19 cellular contexts compared by ENCODE assay signal in the genomic region with DNA sequence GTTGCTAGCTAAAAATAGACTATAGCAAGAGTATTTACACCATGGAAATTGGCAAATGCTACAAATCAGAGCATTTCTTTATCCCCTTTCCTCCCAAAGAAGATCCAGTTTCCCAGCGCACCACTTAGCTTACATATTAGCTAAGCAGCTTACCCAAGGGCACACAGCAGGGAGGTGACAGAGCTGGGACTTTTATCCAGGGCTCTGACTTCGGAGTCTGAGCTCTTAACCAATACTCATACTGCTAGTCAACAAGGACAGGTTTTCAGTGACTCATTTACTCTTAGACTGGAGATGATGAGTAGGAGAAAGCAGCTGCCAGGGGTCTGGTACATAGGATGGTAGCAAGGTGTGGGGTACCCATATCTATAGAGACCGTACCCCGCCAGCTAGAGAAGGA.
"Had no signal": no experiment of that assay in that cellular context is flagged by ENCODE, and none has a peak within 500 bp of the region (broad histone marks: within the 10 kb centered on the region; RNA-seq: fewer than 3 reads in every experiment).

No MANE protein-coding gene starts in this region.

- H3K4me3 ChIP-seq: colonic mucosa, esophagus squamous epithelium, gastrocnemius medialis, heart left ventricle, left ventricle myocardium inferior, lower lobe of right lung, mucosa of descending colon had no signal

- H3K27ac ChIP-seq: colonic mucosa, esophagus squamous epithelium, gastrocnemius medialis, heart left ventricle, left ventricle myocardium inferior, lower lobe of right lung had no signal

- H3K27me3 ChIP-seq: colonic mucosa, esophagus squamous epithelium, gastrocnemius medialis, heart left ventricle had no signal

- H3K9me3 ChIP-seq: colonic mucosa, esophagus squamous epithelium, gastrocnemius medialis, heart left ventricle, left ventricle myocardium inferior, lower lobe of right lung, mucosa of descending colon had no signal

- H3K36me3 ChIP-seq: colonic mucosa, esophagus squamous epithelium, gastrocnemius medialis, left ventricle myocardium inferior, lower lobe of right lung had no signal

- DNase-seq: colonic mucosa; cortex of kidney; effector CD8-positive, alpha-beta T cell; effector memory CD8-positive, alpha-beta T cell; endodermal cell; esophagus squamous epithelium; foreskin fibroblast; foreskin melanocyte; gastrocnemius medialis; heart left ventricle; hippocampal formation; left colon; left ventricle myocardium inferior; lower lobe of right lung; mesenchymal stem cell; mucosa of descending colon; naive B cell; naive thymus-derived CD8-positive, alpha-beta T cell had no signal

- H3K4me1 ChIP-seq: colonic mucosa, esophagus squamous epithelium, gastrocnemius medialis had no signal

- ATAC-seq: effector memory CD8-positive, alpha-beta T cell; gastrocnemius medialis; heart left ventricle; left colon; left lobe of liver; lower lobe of right lung; mucosa of descending colon; naive thymus-derived CD8-positive, alpha-beta T cell had no signal
